In the genomic region with DNA sequence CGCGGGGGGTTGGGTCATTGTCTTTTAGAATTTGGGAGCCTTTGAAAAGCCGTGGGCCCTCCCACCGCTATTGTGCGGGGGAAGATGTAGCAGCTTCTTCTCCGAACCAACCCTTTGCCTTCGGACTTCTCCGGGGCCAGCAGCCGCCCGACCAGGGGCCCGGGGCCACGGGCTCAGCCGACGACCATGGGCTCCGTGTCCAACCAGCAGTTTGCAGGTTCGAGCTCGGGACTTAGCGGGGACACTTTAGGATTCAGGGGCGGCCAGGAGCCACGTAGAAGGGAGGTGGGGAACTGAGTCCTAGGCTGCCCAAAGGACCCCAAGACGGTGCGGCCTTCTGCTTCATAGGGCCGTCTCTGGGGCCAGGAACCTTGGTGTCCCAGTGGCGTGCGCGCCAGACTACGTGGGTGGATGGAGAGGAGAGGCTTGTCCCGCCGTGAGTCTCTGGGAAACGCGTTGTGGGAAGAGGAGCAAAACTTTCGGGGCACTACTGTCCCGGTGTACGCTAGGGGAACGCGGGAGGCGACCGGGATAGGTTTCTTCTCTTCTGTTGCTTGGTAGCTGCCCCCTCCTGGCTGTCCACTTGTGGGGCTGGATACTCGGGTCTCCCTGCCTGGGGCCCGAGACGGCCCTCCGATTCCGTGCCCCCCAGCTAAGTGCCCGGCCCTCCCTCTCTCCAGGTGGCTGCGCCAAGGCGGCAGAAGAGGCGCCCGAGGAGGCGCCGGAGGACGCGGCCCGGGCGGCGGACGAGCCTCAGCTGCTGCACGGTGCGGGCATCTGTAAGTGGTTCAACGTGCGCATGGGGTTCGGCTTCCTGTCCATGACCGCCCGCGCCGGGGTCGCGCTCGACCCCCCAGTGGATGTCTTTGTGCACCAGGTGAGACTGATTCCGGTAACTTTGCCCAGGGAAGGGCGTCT, we compare ENCODE assay signal across 2 cellular contexts.
A peak's percentile ranks its signal among the peaks of the same experiment; 100 is the strongest.
TF ChIP-seq lines count a peak whose summit lies in the region.

A gene with protein sequence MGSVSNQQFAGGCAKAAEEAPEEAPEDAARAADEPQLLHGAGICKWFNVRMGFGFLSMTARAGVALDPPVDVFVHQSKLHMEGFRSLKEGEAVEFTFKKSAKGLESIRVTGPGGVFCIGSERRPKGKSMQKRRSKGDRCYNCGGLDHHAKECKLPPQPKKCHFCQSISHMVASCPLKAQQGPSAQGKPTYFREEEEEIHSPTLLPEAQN (plus strand): TSS at position 112 of the 918 bp plus-strand sequence. CDS start 75 bp downstream, at position 187.

TF ChIP-seq in WTC11, 78 proteins besides CTCF, POLR2A, EP300 and RAD21 (continues in another document):
- TF ChIP-seq, protein P1, sequence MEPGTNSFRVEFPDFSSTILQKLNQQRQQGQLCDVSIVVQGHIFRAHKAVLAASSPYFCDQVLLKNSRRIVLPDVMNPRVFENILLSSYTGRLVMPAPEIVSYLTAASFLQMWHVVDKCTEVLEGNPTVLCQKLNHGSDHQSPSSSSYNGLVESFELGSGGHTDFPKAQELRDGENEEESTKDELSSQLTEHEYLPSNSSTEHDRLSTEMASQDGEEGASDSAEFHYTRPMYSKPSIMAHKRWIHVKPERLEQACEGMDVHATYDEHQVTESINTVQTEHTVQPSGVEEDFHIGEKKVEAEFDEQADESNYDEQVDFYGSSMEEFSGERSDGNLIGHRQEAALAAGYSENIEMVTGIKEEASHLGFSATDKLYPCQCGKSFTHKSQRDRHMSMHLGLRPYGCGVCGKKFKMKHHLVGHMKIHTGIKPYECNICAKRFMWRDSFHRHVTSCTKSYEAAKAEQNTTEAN (CRISPR knock-in tag; IDR thresholded peaks at IDR 0.05): peak; percentile 44; the same call in 1 of the 2 replicates
- 0 out of 2 replicates have a peak, but pooled peaks have one; percentile 25 for TF ChIP-seq SMAD4 (CRISPR knock-in tag; IDR thresholded peaks at IDR 0.05)
- TF ChIP-seq, protein P2, sequence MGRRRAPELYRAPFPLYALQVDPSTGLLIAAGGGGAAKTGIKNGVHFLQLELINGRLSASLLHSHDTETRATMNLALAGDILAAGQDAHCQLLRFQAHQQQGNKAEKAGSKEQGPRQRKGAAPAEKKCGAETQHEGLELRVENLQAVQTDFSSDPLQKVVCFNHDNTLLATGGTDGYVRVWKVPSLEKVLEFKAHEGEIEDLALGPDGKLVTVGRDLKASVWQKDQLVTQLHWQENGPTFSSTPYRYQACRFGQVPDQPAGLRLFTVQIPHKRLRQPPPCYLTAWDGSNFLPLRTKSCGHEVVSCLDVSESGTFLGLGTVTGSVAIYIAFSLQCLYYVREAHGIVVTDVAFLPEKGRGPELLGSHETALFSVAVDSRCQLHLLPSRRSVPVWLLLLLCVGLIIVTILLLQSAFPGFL (CRISPR knock-in tag; IDR thresholded peaks at IDR 0.05; ENCODE audit: borderline replicate concordance): no peak; the same call in 1 of the 2 replicates
- TF ChIP-seq ZNF232 (CRISPR knock-in tag; IDR thresholded peaks at IDR 0.05): no peak; the same call in 1 of the 2 replicates
- TF ChIP-seq FOXK1 (CRISPR knock-in tag; IDR thresholded peaks at IDR 0.05): no peak
- TF ChIP-seq ESRRA (CRISPR knock-in tag; IDR thresholded peaks at IDR 0.05; ENCODE audit: borderline replicate concordance): 0 out of 2 replicates have a peak, but pooled peaks have one; percentile 14
- TF ChIP-seq GABPB1 (CRISPR knock-in tag; IDR thresholded peaks at IDR 0.05): no peak
- TF ChIP-seq, protein P3, sequence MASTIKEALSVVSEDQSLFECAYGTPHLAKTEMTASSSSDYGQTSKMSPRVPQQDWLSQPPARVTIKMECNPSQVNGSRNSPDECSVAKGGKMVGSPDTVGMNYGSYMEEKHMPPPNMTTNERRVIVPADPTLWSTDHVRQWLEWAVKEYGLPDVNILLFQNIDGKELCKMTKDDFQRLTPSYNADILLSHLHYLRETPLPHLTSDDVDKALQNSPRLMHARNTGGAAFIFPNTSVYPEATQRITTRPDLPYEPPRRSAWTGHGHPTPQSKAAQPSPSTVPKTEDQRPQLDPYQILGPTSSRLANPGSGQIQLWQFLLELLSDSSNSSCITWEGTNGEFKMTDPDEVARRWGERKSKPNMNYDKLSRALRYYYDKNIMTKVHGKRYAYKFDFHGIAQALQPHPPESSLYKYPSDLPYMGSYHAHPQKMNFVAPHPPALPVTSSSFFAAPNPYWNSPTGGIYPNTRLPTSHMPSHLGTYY (CRISPR knock-in tag; IDR thresholded peaks at IDR 0.05): no peak
- no peak for TF ChIP-seq PRRX2 (CRISPR knock-in tag; IDR thresholded peaks at IDR 0.05)
- no peak for TF ChIP-seq ZNF396 (CRISPR knock-in tag; IDR thresholded peaks at IDR 0.05; ENCODE audit: borderline replicate concordance)
- no peak for TF ChIP-seq RORB (CRISPR knock-in tag; IDR thresholded peaks at IDR 0.05)
- peak; percentile 70; the same call in 1 of the 2 replicates for TF ChIP-seq JUN (CRISPR knock-in tag; IDR thresholded peaks at IDR 0.05)
- no peak for TF ChIP-seq ZNF317 (CRISPR knock-in tag; IDR thresholded peaks at IDR 0.05; ENCODE audit: borderline replicate concordance, low read depth)
- TF ChIP-seq EMX1 (CRISPR knock-in tag; IDR thresholded peaks at IDR 0.05): no peak
- TF ChIP-seq IRF2 (CRISPR knock-in tag; IDR thresholded peaks at IDR 0.05; ENCODE audit: borderline replicate concordance, low read depth): no peak
- TF ChIP-seq KAT7 (CRISPR knock-in tag; IDR thresholded peaks at IDR 0.05; ENCODE audit: borderline replicate concordance): peak; percentile 61; the same call in 1 of the 2 replicates
- no peak for TF ChIP-seq ZNF416 (CRISPR knock-in tag; IDR thresholded peaks at IDR 0.05)
- peak; percentile 74; the same call in 1 of the 2 replicates for TF ChIP-seq ZNF219 (CRISPR knock-in tag; IDR thresholded peaks at IDR 0.05; ENCODE audit: borderline replicate concordance)
- TF ChIP-seq ZNF138 (CRISPR knock-in tag; conservative IDR thresholded peaks at IDR 0.05): no peak
- TF ChIP-seq, protein P4, sequence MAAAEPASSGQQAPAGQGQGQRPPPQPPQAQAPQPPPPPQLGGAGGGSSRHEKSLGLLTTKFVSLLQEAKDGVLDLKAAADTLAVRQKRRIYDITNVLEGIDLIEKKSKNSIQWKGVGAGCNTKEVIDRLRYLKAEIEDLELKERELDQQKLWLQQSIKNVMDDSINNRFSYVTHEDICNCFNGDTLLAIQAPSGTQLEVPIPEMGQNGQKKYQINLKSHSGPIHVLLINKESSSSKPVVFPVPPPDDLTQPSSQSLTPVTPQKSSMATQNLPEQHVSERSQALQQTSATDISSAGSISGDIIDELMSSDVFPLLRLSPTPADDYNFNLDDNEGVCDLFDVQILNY (CRISPR knock-in tag; IDR thresholded peaks at IDR 0.05): 0 out of 2 replicates have a peak, but pooled peaks have one; percentile 6
- TF ChIP-seq NFYB (CRISPR knock-in tag; conservative IDR thresholded peaks at IDR 0.05; ENCODE audit: low read depth): no peak
- TF ChIP-seq, protein P5, sequence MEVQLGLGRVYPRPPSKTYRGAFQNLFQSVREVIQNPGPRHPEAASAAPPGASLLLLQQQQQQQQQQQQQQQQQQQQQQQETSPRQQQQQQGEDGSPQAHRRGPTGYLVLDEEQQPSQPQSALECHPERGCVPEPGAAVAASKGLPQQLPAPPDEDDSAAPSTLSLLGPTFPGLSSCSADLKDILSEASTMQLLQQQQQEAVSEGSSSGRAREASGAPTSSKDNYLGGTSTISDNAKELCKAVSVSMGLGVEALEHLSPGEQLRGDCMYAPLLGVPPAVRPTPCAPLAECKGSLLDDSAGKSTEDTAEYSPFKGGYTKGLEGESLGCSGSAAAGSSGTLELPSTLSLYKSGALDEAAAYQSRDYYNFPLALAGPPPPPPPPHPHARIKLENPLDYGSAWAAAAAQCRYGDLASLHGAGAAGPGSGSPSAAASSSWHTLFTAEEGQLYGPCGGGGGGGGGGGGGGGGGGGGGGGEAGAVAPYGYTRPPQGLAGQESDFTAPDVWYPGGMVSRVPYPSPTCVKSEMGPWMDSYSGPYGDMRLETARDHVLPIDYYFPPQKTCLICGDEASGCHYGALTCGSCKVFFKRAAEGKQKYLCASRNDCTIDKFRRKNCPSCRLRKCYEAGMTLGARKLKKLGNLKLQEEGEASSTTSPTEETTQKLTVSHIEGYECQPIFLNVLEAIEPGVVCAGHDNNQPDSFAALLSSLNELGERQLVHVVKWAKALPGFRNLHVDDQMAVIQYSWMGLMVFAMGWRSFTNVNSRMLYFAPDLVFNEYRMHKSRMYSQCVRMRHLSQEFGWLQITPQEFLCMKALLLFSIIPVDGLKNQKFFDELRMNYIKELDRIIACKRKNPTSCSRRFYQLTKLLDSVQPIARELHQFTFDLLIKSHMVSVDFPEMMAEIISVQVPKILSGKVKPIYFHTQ (CRISPR knock-in tag; IDR thresholded peaks at IDR 0.05): no peak

TF ChIP-seq in HepG2, 621 proteins besides CTCF, POLR2A, EP300 and RAD21:
- TF ChIP-seq KAT8 (CRISPR knock-in tag; IDR thresholded peaks at IDR 0.05) (no peak), EZH2 (conservative IDR thresholded peaks at IDR 0.05; ENCODE audit: low read depth, low read length) (peak; percentile 87; the same call in 1 of the 2 replicates)
- TF ChIP-seq, protein P6, sequence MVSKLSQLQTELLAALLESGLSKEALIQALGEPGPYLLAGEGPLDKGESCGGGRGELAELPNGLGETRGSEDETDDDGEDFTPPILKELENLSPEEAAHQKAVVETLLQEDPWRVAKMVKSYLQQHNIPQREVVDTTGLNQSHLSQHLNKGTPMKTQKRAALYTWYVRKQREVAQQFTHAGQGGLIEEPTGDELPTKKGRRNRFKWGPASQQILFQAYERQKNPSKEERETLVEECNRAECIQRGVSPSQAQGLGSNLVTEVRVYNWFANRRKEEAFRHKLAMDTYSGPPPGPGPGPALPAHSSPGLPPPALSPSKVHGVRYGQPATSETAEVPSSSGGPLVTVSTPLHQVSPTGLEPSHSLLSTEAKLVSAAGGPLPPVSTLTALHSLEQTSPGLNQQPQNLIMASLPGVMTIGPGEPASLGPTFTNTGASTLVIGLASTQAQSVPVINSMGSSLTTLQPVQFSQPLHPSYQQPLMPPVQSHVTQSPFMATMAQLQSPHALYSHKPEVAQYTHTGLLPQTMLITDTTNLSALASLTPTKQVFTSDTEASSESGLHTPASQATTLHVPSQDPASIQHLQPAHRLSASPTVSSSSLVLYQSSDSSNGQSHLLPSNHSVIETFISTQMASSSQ (IDR thresholded peaks at IDR 0.05; ENCODE audit: low read depth): no peak
- TF ChIP-seq, protein P6 (CRISPR knock-in tag; IDR thresholded peaks at IDR 0.05; ENCODE audit: borderline replicate concordance): no peak
